ENCODE assay signal across 8 cellular contexts in the genomic region with DNA sequence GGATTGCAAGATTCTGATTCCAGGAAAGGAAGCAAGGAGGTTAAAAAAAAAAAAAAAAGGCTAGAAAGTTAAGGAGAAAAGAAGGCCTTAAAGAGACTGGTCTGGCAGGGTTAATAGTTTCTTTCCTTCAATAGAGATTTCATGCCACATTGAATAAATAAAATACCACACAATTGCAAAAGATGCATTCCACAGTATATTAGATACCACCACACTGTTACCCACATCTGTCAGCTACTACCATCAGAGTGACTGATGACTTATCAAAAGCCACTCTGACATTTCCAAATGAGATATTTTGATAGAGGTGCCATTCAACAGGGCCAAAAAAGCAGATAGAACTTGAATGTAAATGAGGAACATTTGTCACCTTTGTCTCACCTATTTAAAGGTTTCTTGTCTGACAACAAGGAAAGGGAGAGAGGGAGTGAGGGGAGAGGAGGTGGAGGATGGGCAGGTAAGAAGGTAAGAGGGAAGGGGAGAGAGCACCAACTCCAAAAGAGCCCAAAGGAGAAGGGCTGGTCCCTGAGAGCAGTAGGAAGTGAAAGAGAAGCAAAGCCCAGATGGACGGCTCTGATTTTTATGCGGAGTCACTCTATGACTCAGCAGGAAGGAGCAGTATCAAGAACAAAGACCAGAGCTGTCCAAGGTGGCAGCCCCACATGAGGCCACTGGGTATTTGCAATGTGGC. TPM values are rescaled to one million over a fixed set of nuclear protein-coding genes. Genes with fewer than 3 reads are reported as not detected.
A peak's percentile ranks its signal among the peaks of the same experiment; 100 is the strongest.
DNase-seq lines count a peak whose midpoint lies in the region; ATAC-seq and TF ChIP-seq lines count a peak whose summit lies in the region.

No MANE protein-coding gene starts in this region.

- H3K27ac ChIP-seq in spleen, result no peak overlapping the region

- no peaks in the 10 kb centered on the region for H3K36me3 Mint-ChIP-seq in glutamatergic neuron (ENCODE audit: unreplicated experiment)

- no peak for TF ChIP-seq POLR2A in spleen (IDR thresholded peaks at IDR 0.05)

- DNase-seq in DMS53 (lab: John Stamatoyannopoulos, UW) (peak; percentile 91), HCEC 1CT (peak; percentile 51), SK-MEL-5 (ENCODE audit: low read depth, low spot score) (peak; percentile 68), fibroblast of villous mesenchyme (ENCODE audit: low read depth) (peak; percentile 65), spleen (no peak), glutamatergic neuron (no peak), DMS114 treated with DMSO at 0.1 percent for 48 hours (lab: John Stamatoyannopoulos, UW; ENCODE audit: unreplicated experiment) (no peak)
- no peak for DNase-seq in stimulated activated naive CD8-positive, alpha-beta T cell treated with anti-CD3 and anti-CD28 coated beads, Interleukin-15, amount 100 ng/mL, for 72 hours

- no peaks in the 10 kb centered on the region for H3K9me3 ChIP-seq in spleen

- peaks cover 10% of the 10 kb centered on the region for H3K4me1 Mint-ChIP-seq in stimulated activated naive CD8-positive, alpha-beta T cell treated with anti-CD3 and anti-CD28 coated beads, Interleukin-15, amount 100 ng/mL, for 72 hours
- H3K4me1 Mint-ChIP-seq in glutamatergic neuron (ENCODE audit: low read depth, unreplicated experiment), result peaks cover 18% of the 10 kb centered on the region

- no peaks in the 10 kb centered on the region for H3K36me3 ChIP-seq in spleen

- H3K27ac Mint-ChIP-seq in stimulated activated naive CD8-positive, alpha-beta T cell treated with anti-CD3 and anti-CD28 coated beads, Interleukin-15, amount 100 ng/mL, for 72 hours, result peak overlapping the region in 1 of 2 donors; percentile 1
- H3K27ac Mint-ChIP-seq in glutamatergic neuron (ENCODE audit: unreplicated experiment), result no peak overlapping the region

- peak; percentile 46 for ATAC-seq in stimulated activated naive CD8-positive, alpha-beta T cell treated with anti-CD3 and anti-CD28 coated beads, Interleukin-15, amount 100 ng/mL, for 72 hours

- no peaks in the 10 kb centered on the region for H3K4me1 ChIP-seq in spleen

- in situ Hi-C loops in SK-MEL-5 (cut with HindIII; ENCODE audit: low pct_unique_long_range_greater_than_20kb, low sequenced_read_pairs), result no loop called here

- WGBS in spleen, 5 donors, result 4 to 10% (median 5%) methylated on average over 2 of the region's 2 CpGs

- TF ChIP-seq CTCF in fibroblast of villous mesenchyme (IDR thresholded peaks at IDR 0.05; ENCODE audit: insufficient read depth, low read depth, low read length), result no peak
- TF ChIP-seq CTCF in spleen (IDR thresholded peaks at IDR 0.05 in 8 of 11, conservative IDR thresholded peaks at IDR 0.05 in 3 of 11), result no peak
- no peak for TF ChIP-seq CTCF in glutamatergic neuron (IDR thresholded peaks at IDR 0.05; ENCODE audit: partially characterized antibody, unreplicated experiment)

- H3K4me3 Mint-ChIP-seq in stimulated activated naive CD8-positive, alpha-beta T cell treated with anti-CD3 and anti-CD28 coated beads, Interleukin-15, amount 100 ng/mL, for 72 hours, result no peak overlapping the region
- no peak overlapping the region for H3K4me3 Mint-ChIP-seq in glutamatergic neuron (ENCODE audit: unreplicated experiment)

- H3K4me3 ChIP-seq in fibroblast of villous mesenchyme (ENCODE audit: low read depth, low read length) (no peak overlapping the region), spleen (no peak overlapping the region)

- no peaks in the 10 kb centered on the region for H3K9me3 Mint-ChIP-seq in stimulated activated naive CD8-positive, alpha-beta T cell treated with anti-CD3 and anti-CD28 coated beads, Interleukin-15, amount 100 ng/mL, for 72 hours
- no peaks in the 10 kb centered on the region for H3K9me3 Mint-ChIP-seq in glutamatergic neuron (ENCODE audit: unreplicated experiment)

- intact Hi-C loops in spleen (cut with DNase I; ENCODE audit: low total_unique reads), result no loop called here

- peaks cover 0 to 12% (median 0%) of the 10 kb centered on the region in 7 donors for H3K27me3 ChIP-seq in spleen (replicated peaks in 1 of 7)

- H3K27me3 Mint-ChIP-seq in stimulated activated naive CD8-positive, alpha-beta T cell treated with anti-CD3 and anti-CD28 coated beads, Interleukin-15, amount 100 ng/mL, for 72 hours, result peaks cover 40% of the 10 kb centered on the region
- no peaks in the 10 kb centered on the region for H3K27me3 Mint-ChIP-seq in glutamatergic neuron (ENCODE audit: unreplicated experiment)

RNA-seq across cellular contexts. Expression of gene LRRN2, which starts 38.3 kb away (rescaled TPM):
- total RNA-seq in SK-MEL-5 (2014; rRNA removed; shearing (Covaris generic)), result not detected in 2 replicates
- 0.02 TPM in 1 of 2 replicates, not detected in the other for polyA plus RNA-seq in SK-MEL-5 (2015; cell fraction: cytosol; rRNA removed)
- not detected in 2 replicates for polyA plus RNA-seq in SK-MEL-5 (2015; cell fraction: nucleus; rRNA removed)
- total RNA-seq in fibroblast of villous mesenchyme (under 0.01 TPM in 1 of 2 replicates, not detected in the other), spleen (10 to 100 TPM in 2 of 7 donors, 1 to 10 TPM in 5; 2.6 to 11.9 (median 8.5) TPM), glutamatergic neuron (ENCODE audit: unreplicated experiment) (6.9 TPM)
- 1 to 10 TPM; 1.6 to 3.5 (median 3.0) TPM for polyA plus RNA-seq in spleen

Comparison
In these comparisons a context has a peak if more than half of its experiments do, and no peak if none do; other contexts are left out.
1. DNase-seq: peak in DMS53 (single experiment), HCEC 1CT (single experiment), SK-MEL-5 (single experiment) and fibroblast of villous mesenchyme (single experiment); none in stimulated activated naive CD8-positive, alpha-beta T cell treated with anti-CD3 and anti-CD28 coated beads, Interleukin-15, amount 100 ng/mL, for 72 hours (0 of 2), spleen (single experiment), glutamatergic neuron (single experiment) and DMS114 treated with DMSO at 0.1 percent for 48 hours (single experiment).